8 cellular contexts compared by ENCODE assay signal in genomic region chr17:76182016-76182764, GRCh38. TPM values are rescaled to one million over a fixed set of nuclear protein-coding genes. Genes with fewer than 3 reads are reported as not detected.
A peak's percentile ranks its signal among the peaks of the same experiment; 100 is the strongest.
DNase-seq lines count a peak whose midpoint lies in the region; ATAC-seq and TF ChIP-seq lines count a peak whose summit lies in the region.

No MANE protein-coding gene starts in this region.

- no peak overlapping the region for H3K9ac ChIP-seq in PC-3 (ENCODE audit: low read length)

- TF ChIP-seq CTCF in A673 (conservative IDR thresholded peaks at IDR 0.05; ENCODE audit: low read depth, low read length), result peak; percentile 94
- TF ChIP-seq CTCF in PC-3 (conservative IDR thresholded peaks at IDR 0.05; ENCODE audit: low read depth, low read length), result peak; percentile 97
- TF ChIP-seq CTCF in epithelial cell of proximal tubule (conservative IDR thresholded peaks at IDR 0.05; ENCODE audit: low read depth, low read length), result peak; percentile 91

- no peaks in the 10 kb centered on the region for H3K9me3 ChIP-seq in A673 (ENCODE audit: low read depth, low read length, poor library complexity, severe bottlenecking)
- no peaks in the 10 kb centered on the region for H3K9me3 ChIP-seq in PC-3 (ENCODE audit: low read length)

- no peaks in the 10 kb centered on the region for H3F3A ChIP-seq in PC-3 (ENCODE audit: low read length, unreplicated experiment)

- H3K27ac ChIP-seq in A673 (ENCODE audit: low read depth, low read length, poor library complexity, severe bottlenecking), result no peak overlapping the region
- H3K27ac ChIP-seq in PC-3 (ENCODE audit: low read length), result no peak overlapping the region

- CTCF ChIA-PET in A673 (lab: Charles Lee) (interaction anchor here (0.5 to 1.4 kb wide), 18 partner anchors 10 to 277 kb away, joined by 3 to 36 read pairs (median 4); partner anchors contain the start of gene MRPL38), PC-3 (lab: Charles Lee) (interaction anchor here (0.5 to 1.2 kb wide), 14 partner anchors 9 to 645 kb away, joined by 3 to 10 read pairs (median 4); partner anchors contain the start of gene FOXJ1)

- BruUV-seq in A673 (replicated peaks; lab: Mats Ljungman, UMichigan) (no TSS peak), PC-3 (replicated peaks; lab: Mats Ljungman, UMichigan) (no TSS peak)

- H3K9me2 ChIP-seq in PC-3 (replicated peaks; ENCODE audit: low read length), result no peaks in the 10 kb centered on the region

- no peaks in the 10 kb centered on the region for H3K27me3 ChIP-seq in A673 (replicated peaks; ENCODE audit: insufficient read depth, low read depth, low read length, poor library complexity)
- H3K27me3 ChIP-seq in PC-3 (ENCODE audit: low read length), result no peaks in the 10 kb centered on the region

- peak; percentile 93 for DNase-seq in A673 (ENCODE audit: low spot score)
- peak; percentile 91 for DNase-seq in LHCN-M2 (ENCODE audit: low read depth)
- DNase-seq in PC-3, result peak; percentile 98
- DNase-seq in activated CD8-positive, alpha-beta memory T cell treated with anti-CD3 and anti-CD28 coated beads, Interleukin-2, amount 50 U/mL, for 48 hours, result peak; percentile 99
- DNase-seq in epithelial cell of proximal tubule (ENCODE audit: low read depth), result peak; percentile 50
- peak; percentile 86 for DNase-seq in naive B cell
- DNase-seq in stimulated activated CD8-positive, alpha-beta memory T cell treated with anti-CD3 and anti-CD28 coated beads, Interleukin-7, amount 100 ng/mL, for 4 hours (ENCODE audit: low read depth in 2 of 2), result peak; percentile 81 to 93

- H3K4me2 ChIP-seq in PC-3 (ENCODE audit: low read length), result 0 out of 2 replicates have a peak overlapping the region, but pooled peaks have one; percentile 11

- intact Hi-C loops in A673 (cut with micrococcal nuclease; ENCODE audit: unreplicated experiment) (loop anchor here (1.0 to 5.0 kb wide), 2 partner anchors 61 to 165 kb away; no protein-coding TSS in a partner anchor), PC-3 (cut with micrococcal nuclease) (loop anchor here (1.0 kb wide), 1 partner anchor 61 kb away; no protein-coding TSS in a partner anchor)

- peak overlapping the region; percentile 31 to 90 (median 70) for H3K27ac Mint-ChIP-seq in naive B cell

- H3K36me3 ChIP-seq in A673 (ENCODE audit: insufficient read depth, low read length, poor library complexity, severe bottlenecking), result no peaks in the 10 kb centered on the region
- H3K36me3 ChIP-seq in PC-3 (ENCODE audit: low read depth, low read length), result no peaks in the 10 kb centered on the region

- H2AFZ ChIP-seq in PC-3 (ENCODE audit: low read length), result peak overlapping the region; percentile 65

- H4K20me1 ChIP-seq in PC-3 (ENCODE audit: low read length), result no peaks in the 10 kb centered on the region

- H3K4me3 Mint-ChIP-seq in naive B cell, result peak overlapping the region in 2 of 8 donors; percentile 2 to 8

- ATAC-seq in GM18867 (IDR thresholded peaks at IDR 0.05; ENCODE audit: unreplicated experiment), result peak; percentile 57
- peak; percentile 93 for ATAC-seq in PC-3
- peak; percentile 97 to 98 for ATAC-seq in naive B cell (ENCODE audit: low read depth in 2 of 2)

- no peaks in the 10 kb centered on the region for H3K79me2 ChIP-seq in PC-3 (ENCODE audit: low read length)

- no peaks in the 10 kb centered on the region for H3K4me1 ChIP-seq in A673 (ENCODE audit: insufficient read depth, low read length, poor library complexity, severe bottlenecking)
- H3K4me1 ChIP-seq in PC-3 (ENCODE audit: insufficient read depth, low read length), result peaks cover 7% of the 10 kb centered on the region

- H3K4me1 Mint-ChIP-seq in naive B cell, result peaks cover 3 to 13% (median 5%) of the 10 kb centered on the region in 3 donors

- no peaks in the 10 kb centered on the region for H3K9me3 Mint-ChIP-seq in naive B cell

- no peaks in the 10 kb centered on the region for H3K27me3 Mint-ChIP-seq in naive B cell

- no peak overlapping the region for H3K4me3 ChIP-seq in A673 (ENCODE audit: low read depth, low read length, poor library complexity, severe bottlenecking)
- H3K4me3 ChIP-seq in PC-3 (ENCODE audit: low read length), result no peak overlapping the region
- no peak overlapping the region for H3K4me3 ChIP-seq in epithelial cell of proximal tubule (ENCODE audit: low read depth, low read length)

- POLR2A ChIA-PET in A673 (lab: Charles Lee; ENCODE audit: low non-redundant PET) (no interaction called here), PC-3 (lab: Charles Lee; ENCODE audit: unreplicated experiment) (no interaction called here)

- H3K36me3 Mint-ChIP-seq in naive B cell, result no peaks in the 10 kb centered on the region

RNA-seq across cellular contexts. Expression of gene FOXJ1, which starts 41.1 kb away (rescaled TPM):
- total RNA-seq in A673 (2021) (0.17 and 0.20 TPM in 2 replicates), LHCN-M2 (2014; rRNA removed) (0.26 TPM in 1 of 2 replicates, not detected in the other), PC-3 (2014; rRNA removed) (0.26 and 0.69 TPM in 2 replicates), epithelial cell of proximal tubule (2.6 and 3.0 TPM in 2 replicates)
- polyA plus RNA-seq in LHCN-M2 (2012), result not detected
- polyA plus RNA-seq in naive B cell (ENCODE audit: low read depth in 6 of 6), result not detected

RNA-seq across cellular contexts. Expression of gene RNF157, which starts 58.1 kb away (rescaled TPM):
- total RNA-seq in A673 (2021), result 0.56 and 0.70 TPM in 2 replicates
- 2.8 and 3.0 TPM in 2 replicates for total RNA-seq in LHCN-M2 (2014; rRNA removed)
- polyA plus RNA-seq in LHCN-M2 (2012), result 2.3 TPM
- total RNA-seq in PC-3 (2014; rRNA removed), result 7.3 and 7.4 TPM in 2 replicates
- total RNA-seq in epithelial cell of proximal tubule, result 5.0 and 10.0 TPM in 2 replicates
- under 1 TPM in 5 of 6 donors, not detected in 1; 0.09 to 0.71 (median 0.22) TPM for polyA plus RNA-seq in naive B cell (ENCODE audit: low read depth in 6 of 6)
